In the genomic region with DNA sequence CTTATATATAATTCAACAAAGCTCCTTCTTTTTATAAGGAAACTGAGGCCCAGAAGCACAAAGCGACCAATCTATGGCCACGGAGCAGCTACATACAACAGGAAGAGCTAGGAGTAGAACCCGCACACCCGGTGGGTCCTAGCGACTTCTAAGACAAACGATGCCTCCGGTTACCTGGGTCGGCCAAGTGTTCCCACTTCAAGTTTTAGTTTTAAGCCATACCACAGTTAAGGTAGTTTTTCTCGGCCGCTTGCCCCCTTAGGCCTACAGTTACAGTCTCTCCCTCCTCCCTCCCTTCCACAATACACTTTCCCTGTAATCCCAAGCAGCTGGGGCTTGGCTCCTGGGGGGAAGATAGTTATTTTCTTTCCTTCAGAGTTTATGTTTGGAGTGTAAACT, we compare ENCODE assay signal across 8 cellular contexts. TPM values are rescaled to one million over a fixed set of nuclear protein-coding genes. Genes with fewer than 3 reads are reported as not detected.
DNase-seq lines count a peak whose midpoint lies in the region; ATAC-seq and TF ChIP-seq lines count a peak whose summit lies in the region.

No MANE protein-coding gene starts in this region.

- H2BK120ac ChIP-seq in mesendoderm (ENCODE audit: low read depth, low read length): peak overlapping the region; percentile 29

- H3K4ac ChIP-seq in mesendoderm (ENCODE audit: low read depth, low read length): peak overlapping the region; percentile 49

- H2BK15ac ChIP-seq in mesendoderm (replicated peaks; ENCODE audit: low read depth): no peak overlapping the region

- H3K36me3 ChIP-seq in RWPE2 (ENCODE audit: low read depth) (peaks cover 39% of the 10 kb centered on the region), mesendoderm (ENCODE audit: control insufficient read depth, insufficient read depth, low read length) (no peaks in the 10 kb centered on the region), thyroid gland (peaks cover 0 to 3% of the 10 kb centered on the region in 2 donors)

- TF ChIP-seq POLR2A in thyroid gland (IDR thresholded peaks at IDR 0.05): no peak

- H4K5ac ChIP-seq in mesendoderm (ENCODE audit: low read length): no peak overlapping the region

- H3K27ac ChIP-seq in RWPE2 (ENCODE audit: poor library complexity, severe bottlenecking) (peak overlapping the region; percentile 92), mesendoderm (ENCODE audit: low read depth, low read length) (peak overlapping the region; percentile 95), thyroid gland (peak overlapping the region; percentile 37 to 97 (median 84))

- peak overlapping the region; percentile 86 for H3K4me2 ChIP-seq in mesendoderm (ENCODE audit: low read length)

- H3K9ac ChIP-seq in mesendoderm (ENCODE audit: low read length): peak overlapping the region; percentile 99

- peak overlapping the region; percentile 99 for H3K56ac ChIP-seq in mesendoderm (ENCODE audit: low read length)

- peak overlapping the region; percentile 95 for H2BK5ac ChIP-seq in mesendoderm (ENCODE audit: low read length)

- no peaks in the 10 kb centered on the region for H3K9me3 Mint-ChIP-seq in dendritic cell treated with granulocyte-macrophage colony-stimulating factor and Interleukin-4, amounts not matched to agents 40 ng/mL and 50 ng/mL, for 4 days

- TF ChIP-seq CTCF in RWPE2 (IDR thresholded peaks at IDR 0.05; ENCODE audit: poor library complexity, severe bottlenecking) (no peak), thyroid gland (IDR thresholded peaks at IDR 0.05) (no peak)

- peak overlapping the region; percentile 92 for H3K18ac ChIP-seq in mesendoderm (ENCODE audit: low read length)

- H3K4me3 ChIP-seq in RWPE2 (ENCODE audit: severe bottlenecking) (peak overlapping the region; percentile 67), mesendoderm (ENCODE audit: low read length) (peak overlapping the region; percentile 99), thyroid gland (replicated peaks in 1 of 3) (peak overlapping the region; percentile 80)

- peak overlapping the region; percentile 60 for H2AK5ac ChIP-seq in mesendoderm (ENCODE audit: low read length)

- H3K23ac ChIP-seq in mesendoderm (ENCODE audit: low read length): no peak overlapping the region

- no peaks in the 10 kb centered on the region for H3K9me3 ChIP-seq in RWPE2 (ENCODE audit: severe bottlenecking)
- no peaks in the 10 kb centered on the region for H3K9me3 ChIP-seq in thyroid gland

- peaks cover 38% of the 10 kb centered on the region for H3K36me3 Mint-ChIP-seq in dendritic cell treated with granulocyte-macrophage colony-stimulating factor and Interleukin-4, amounts not matched to agents 40 ng/mL and 50 ng/mL, for 4 days (ENCODE audit: low read depth)

- intact Hi-C loops in dendritic cell treated with granulocyte-macrophage colony-stimulating factor and Interleukin-4, amounts not matched to agents 40 ng/mL and 50 ng/mL, for 4 days (cut with micrococcal nuclease): loop anchor here (2.0 to 5.0 kb wide), 2 partner anchors 269 to 857 kb away; a partner anchor contains a TSS
- intact Hi-C loops in thyroid gland (cut with DNase I): no loop called here

- WGBS in mesendoderm (ENCODE audit: extremely low coverage, insufficient coverage, low lambda C conversion rate): no CpG with 5 or more reads among the region's 10 CpGs
- WGBS in thyroid gland, 2 donors: 0% methylated on average over 10 of the region's 10 CpGs

- H3K79me1 ChIP-seq in mesendoderm (ENCODE audit: low read length): peaks cover 23% of the 10 kb centered on the region

- no peaks in the 10 kb centered on the region for H3K27me3 Mint-ChIP-seq in dendritic cell treated with granulocyte-macrophage colony-stimulating factor and Interleukin-4, amounts not matched to agents 40 ng/mL and 50 ng/mL, for 4 days

- H3K79me2 ChIP-seq in mesendoderm (ENCODE audit: control insufficient read depth, insufficient read depth, low read length): peaks cover 68% of the 10 kb centered on the region

- ATAC-seq in HG02840 (IDR thresholded peaks at IDR 0.05; ENCODE audit: low FRiP score, unreplicated experiment) (peak; percentile 6), RWPE2 (ENCODE audit: low read depth) (peak; percentile 1; the same call in 2 of the 3 replicates)

- H4K8ac ChIP-seq in mesendoderm (ENCODE audit: low read depth, low read length): no peak overlapping the region

- H3K27me3 ChIP-seq in RWPE2 (ENCODE audit: insufficient read depth, poor library complexity, severe bottlenecking) (no peaks in the 10 kb centered on the region), mesendoderm (ENCODE audit: insufficient read depth, low read length, poor library complexity) (no peaks in the 10 kb centered on the region), thyroid gland (no peaks in the 10 kb centered on the region)

- H3K27ac Mint-ChIP-seq in dendritic cell treated with granulocyte-macrophage colony-stimulating factor and Interleukin-4, amounts not matched to agents 40 ng/mL and 50 ng/mL, for 4 days: peak overlapping the region; percentile 96

- DNase-seq in NCI-H1105 treated with DMSO at 0.1 percent for 48 hours (lab: John Stamatoyannopoulos, UW): peak; percentile 1
- DNase-seq in NCI-H1105 (lab: John Stamatoyannopoulos, UW): no peak
- DNase-seq in RWPE2 (ENCODE audit: low spot score): no peak
- no peak for DNase-seq in mesendoderm
- peak in 1 of 2 donors; percentile 6 for DNase-seq in thyroid gland
- DNase-seq in NCI-H1436 treated with DMSO at 0.1 percent for 48 hours (lab: John Stamatoyannopoulos, UW): no peak

- H3K4me1 ChIP-seq in RWPE2 (ENCODE audit: insufficient read depth, poor library complexity, severe bottlenecking) (peaks cover 33% of the 10 kb centered on the region), mesendoderm (ENCODE audit: control insufficient read depth, low read depth, low read length) (peaks cover 19% of the 10 kb centered on the region), thyroid gland (peaks cover 30 to 34% of the 10 kb centered on the region in 2 donors)

- peak overlapping the region; percentile 95 for H3K4me3 Mint-ChIP-seq in dendritic cell treated with granulocyte-macrophage colony-stimulating factor and Interleukin-4, amounts not matched to agents 40 ng/mL and 50 ng/mL, for 4 days

- peaks cover 42% of the 10 kb centered on the region for H3K4me1 Mint-ChIP-seq in dendritic cell treated with granulocyte-macrophage colony-stimulating factor and Interleukin-4, amounts not matched to agents 40 ng/mL and 50 ng/mL, for 4 days (ENCODE audit: low read depth)

RNA-seq across cellular contexts. Expression of a gene that starts 0.5 kb away (rescaled TPM):
- 51.4 TPM for polyA plus RNA-seq in mesendoderm (2013, experiment 1 of 2)
- 51.4 TPM for polyA plus RNA-seq in mesendoderm (2013, experiment 2 of 2)
- total RNA-seq in thyroid gland: 10 to 100 TPM in 2 of 4 donors, 1 to 10 TPM in 2; 8.5 to 10.5 (median 9.8) TPM

RNA-seq across cellular contexts. Expression of a gene that starts 0.8 kb away (rescaled TPM):
- 89.6 TPM for polyA plus RNA-seq in mesendoderm (2013, experiment 1 of 2)
- polyA plus RNA-seq in mesendoderm (2013, experiment 2 of 2): 90.5 TPM
- 10 to 100 TPM; 15.0 to 24.3 (median 16.7) TPM for total RNA-seq in thyroid gland
